Comparison of ENCODE assay signal across 2 cellular contexts in the genomic region with DNA sequence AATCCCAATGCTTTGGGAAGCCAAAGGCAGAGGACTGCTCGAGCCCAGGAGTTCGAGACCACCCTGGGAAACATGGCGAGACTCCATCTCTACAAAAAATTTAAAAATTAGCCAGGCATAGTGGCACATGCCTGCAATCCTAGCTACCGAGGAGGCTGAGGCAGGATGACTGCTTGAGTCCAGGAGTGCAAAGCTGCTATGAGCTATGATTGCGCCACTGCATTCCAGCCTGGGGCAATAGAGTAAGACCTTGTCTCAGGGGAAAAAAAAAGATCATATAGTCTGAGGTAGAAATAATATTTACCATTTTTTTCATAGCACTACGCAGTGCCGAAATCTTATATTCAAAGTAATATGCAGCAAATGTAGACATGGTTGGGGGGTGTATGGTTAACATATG.
A peak's percentile ranks its signal among the peaks of the same experiment; 100 is the strongest.
TF ChIP-seq lines count a peak whose summit lies in the region.

No MANE protein-coding gene starts in this region.

TF ChIP-seq in HepG2, 621 proteins besides CTCF, POLR2A, EP300 and RAD21 (continues in another document):
- TF ChIP-seq ZNF674 (CRISPR knock-in tag; IDR thresholded peaks at IDR 0.05; ENCODE audit: low read depth) (no peak), KDM2A (CRISPR knock-in tag; IDR thresholded peaks at IDR 0.05; ENCODE audit: borderline replicate concordance, low read depth) (no peak), ZNF44 (CRISPR knock-in tag; IDR thresholded peaks at IDR 0.05) (no peak), ZNF263 (CRISPR knock-in tag; IDR thresholded peaks at IDR 0.05) (peak; percentile 73), ZNF124 (CRISPR knock-in tag; IDR thresholded peaks at IDR 0.05) (0 out of 2 replicates have a peak, but pooled peaks have one; percentile 32), MAF1 (CRISPR knock-in tag; IDR thresholded peaks at IDR 0.05; ENCODE audit: borderline replicate concordance) (no peak), FOXK2 (IDR thresholded peaks at IDR 0.05) (no peak), KAT7 (CRISPR knock-in tag; IDR thresholded peaks at IDR 0.05; ENCODE audit: borderline replicate concordance) (no peak), NR1H2 (CRISPR knock-in tag; IDR thresholded peaks at IDR 0.05; ENCODE audit: borderline replicate concordance, low read depth) (no peak), PHF21A (CRISPR knock-in tag; IDR thresholded peaks at IDR 0.05) (no peak; the same call in 1 of the 2 replicates), ZBTB8A (CRISPR knock-in tag; IDR thresholded peaks at IDR 0.05; ENCODE audit: borderline replicate concordance, low read depth) (no peak), HES4 (CRISPR knock-in tag; IDR thresholded peaks at IDR 0.05; ENCODE audit: borderline replicate concordance) (no peak), ZNF354B (CRISPR knock-in tag; IDR thresholded peaks at IDR 0.05) (no peak), ZNF782 (CRISPR knock-in tag; IDR thresholded peaks at IDR 0.05; ENCODE audit: borderline replicate concordance) (no peak), MIER2 (CRISPR knock-in tag; IDR thresholded peaks at IDR 0.05) (no peak), HIC2 (CRISPR knock-in tag; IDR thresholded peaks at IDR 0.05; ENCODE audit: low read depth) (no peak)
- TF ChIP-seq, protein P1, sequence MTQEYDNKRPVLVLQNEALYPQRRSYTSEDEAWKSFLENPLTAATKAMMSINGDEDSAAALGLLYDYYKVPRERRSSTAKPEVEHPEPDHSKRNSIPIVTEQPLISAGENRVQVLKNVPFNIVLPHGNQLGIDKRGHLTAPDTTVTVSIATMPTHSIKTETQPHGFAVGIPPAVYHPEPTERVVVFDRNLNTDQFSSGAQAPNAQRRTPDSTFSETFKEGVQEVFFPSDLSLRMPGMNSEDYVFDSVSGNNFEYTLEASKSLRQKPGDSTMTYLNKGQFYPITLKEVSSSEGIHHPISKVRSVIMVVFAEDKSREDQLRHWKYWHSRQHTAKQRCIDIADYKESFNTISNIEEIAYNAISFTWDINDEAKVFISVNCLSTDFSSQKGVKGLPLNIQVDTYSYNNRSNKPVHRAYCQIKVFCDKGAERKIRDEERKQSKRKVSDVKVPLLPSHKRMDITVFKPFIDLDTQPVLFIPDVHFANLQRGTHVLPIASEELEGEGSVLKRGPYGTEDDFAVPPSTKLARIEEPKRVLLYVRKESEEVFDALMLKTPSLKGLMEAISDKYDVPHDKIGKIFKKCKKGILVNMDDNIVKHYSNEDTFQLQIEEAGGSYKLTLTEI (CRISPR knock-in tag; conservative IDR thresholded peaks at IDR 0.05), result no peak
- TF ChIP-seq, protein P2, sequence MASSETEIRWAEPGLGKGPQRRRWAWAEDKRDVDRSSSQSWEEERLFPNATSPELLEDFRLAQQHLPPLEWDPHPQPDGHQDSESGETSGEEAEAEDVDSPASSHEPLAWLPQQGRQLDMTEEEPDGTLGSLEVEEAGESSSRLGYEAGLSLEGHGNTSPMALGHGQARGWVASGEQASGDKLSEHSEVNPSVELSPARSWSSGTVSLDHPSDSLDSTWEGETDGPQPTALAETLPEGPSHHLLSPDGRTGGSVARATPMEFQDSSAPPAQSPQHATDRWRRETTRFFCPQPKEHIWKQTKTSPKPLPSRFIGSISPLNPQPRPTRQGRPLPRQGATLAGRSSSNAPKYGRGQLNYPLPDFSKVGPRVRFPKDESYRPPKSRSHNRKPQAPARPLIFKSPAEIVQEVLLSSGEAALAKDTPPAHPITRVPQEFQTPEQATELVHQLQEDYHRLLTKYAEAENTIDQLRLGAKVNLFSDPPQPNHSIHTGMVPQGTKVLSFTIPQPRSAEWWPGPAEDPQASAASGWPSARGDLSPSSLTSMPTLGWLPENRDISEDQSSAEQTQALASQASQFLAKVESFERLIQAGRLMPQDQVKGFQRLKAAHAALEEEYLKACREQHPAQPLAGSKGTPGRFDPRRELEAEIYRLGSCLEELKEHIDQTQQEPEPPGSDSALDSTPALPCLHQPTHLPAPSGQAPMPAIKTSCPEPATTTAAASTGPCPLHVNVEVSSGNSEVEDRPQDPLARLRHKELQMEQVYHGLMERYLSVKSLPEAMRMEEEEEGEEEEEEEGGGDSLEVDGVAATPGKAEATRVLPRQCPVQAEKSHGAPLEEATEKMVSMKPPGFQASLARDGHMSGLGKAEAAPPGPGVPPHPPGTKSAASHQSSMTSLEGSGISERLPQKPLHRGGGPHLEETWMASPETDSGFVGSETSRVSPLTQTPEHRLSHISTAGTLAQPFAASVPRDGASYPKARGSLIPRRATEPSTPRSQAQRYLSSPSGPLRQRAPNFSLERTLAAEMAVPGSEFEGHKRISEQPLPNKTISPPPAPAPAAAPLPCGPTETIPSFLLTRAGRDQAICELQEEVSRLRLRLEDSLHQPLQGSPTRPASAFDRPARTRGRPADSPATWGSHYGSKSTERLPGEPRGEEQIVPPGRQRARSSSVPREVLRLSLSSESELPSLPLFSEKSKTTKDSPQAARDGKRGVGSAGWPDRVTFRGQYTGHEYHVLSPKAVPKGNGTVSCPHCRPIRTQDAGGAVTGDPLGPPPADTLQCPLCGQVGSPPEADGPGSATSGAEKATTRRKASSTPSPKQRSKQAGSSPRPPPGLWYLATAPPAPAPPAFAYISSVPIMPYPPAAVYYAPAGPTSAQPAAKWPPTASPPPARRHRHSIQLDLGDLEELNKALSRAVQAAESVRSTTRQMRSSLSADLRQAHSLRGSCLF (CRISPR knock-in tag; IDR thresholded peaks at IDR 0.05; ENCODE audit: borderline replicate concordance), result no peak
- TF ChIP-seq, protein P3, sequence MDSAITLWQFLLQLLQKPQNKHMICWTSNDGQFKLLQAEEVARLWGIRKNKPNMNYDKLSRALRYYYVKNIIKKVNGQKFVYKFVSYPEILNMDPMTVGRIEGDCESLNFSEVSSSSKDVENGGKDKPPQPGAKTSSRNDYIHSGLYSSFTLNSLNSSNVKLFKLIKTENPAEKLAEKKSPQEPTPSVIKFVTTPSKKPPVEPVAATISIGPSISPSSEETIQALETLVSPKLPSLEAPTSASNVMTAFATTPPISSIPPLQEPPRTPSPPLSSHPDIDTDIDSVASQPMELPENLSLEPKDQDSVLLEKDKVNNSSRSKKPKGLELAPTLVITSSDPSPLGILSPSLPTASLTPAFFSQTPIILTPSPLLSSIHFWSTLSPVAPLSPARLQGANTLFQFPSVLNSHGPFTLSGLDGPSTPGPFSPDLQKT (CRISPR knock-in tag; IDR thresholded peaks at IDR 0.05; ENCODE audit: borderline replicate concordance), result no peak

TF ChIP-seq in SK-N-SH, 30 proteins besides CTCF, POLR2A, EP300 and RAD21:
- TF ChIP-seq NFIC (IDR thresholded peaks at IDR 0.05; ENCODE audit: borderline replicate concordance) (no peak), TAF1 (IDR thresholded peaks at IDR 0.05; ENCODE audit: borderline replicate concordance, low read depth, low read length) (no peak), YY1 (IDR thresholded peaks at IDR 0.05; ENCODE audit: low read depth) (no peak), SMC3 (IDR thresholded peaks at IDR 0.05; ENCODE audit: low read depth, low read length) (no peak), GABPA (IDR thresholded peaks at IDR 0.05; ENCODE audit: low read depth) (no peak), RFX5 (IDR thresholded peaks at IDR 0.05; ENCODE audit: low read length) (no peak), FOXJ3 (CRISPR knock-in tag; IDR thresholded peaks at IDR 0.05) (no peak), POLR2AphosphoS5 (IDR thresholded peaks at IDR 0.05; ENCODE audit: low read depth, low read length) (no peak), JUND (IDR thresholded peaks at IDR 0.05) (no peak), TEAD4 (IDR thresholded peaks at IDR 0.05; ENCODE audit: borderline replicate concordance, insufficient read depth) (no peak), NRF1 (IDR thresholded peaks at IDR 0.05; ENCODE audit: low read depth, low read length) (no peak)
- TF ChIP-seq, protein P4, sequence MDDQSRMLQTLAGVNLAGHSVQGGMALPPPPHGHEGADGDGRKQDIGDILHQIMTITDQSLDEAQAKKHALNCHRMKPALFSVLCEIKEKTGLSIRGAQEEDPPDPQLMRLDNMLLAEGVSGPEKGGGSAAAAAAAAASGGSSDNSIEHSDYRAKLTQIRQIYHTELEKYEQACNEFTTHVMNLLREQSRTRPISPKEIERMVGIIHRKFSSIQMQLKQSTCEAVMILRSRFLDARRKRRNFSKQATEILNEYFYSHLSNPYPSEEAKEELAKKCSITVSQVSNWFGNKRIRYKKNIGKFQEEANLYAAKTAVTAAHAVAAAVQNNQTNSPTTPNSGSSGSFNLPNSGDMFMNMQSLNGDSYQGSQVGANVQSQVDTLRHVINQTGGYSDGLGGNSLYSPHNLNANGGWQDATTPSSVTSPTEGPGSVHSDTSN (IDR thresholded peaks at IDR 0.05), result no peak
- TF ChIP-seq, protein P5, sequence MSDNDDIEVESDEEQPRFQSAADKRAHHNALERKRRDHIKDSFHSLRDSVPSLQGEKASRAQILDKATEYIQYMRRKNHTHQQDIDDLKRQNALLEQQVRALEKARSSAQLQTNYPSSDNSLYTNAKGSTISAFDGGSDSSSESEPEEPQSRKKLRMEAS (IDR thresholded peaks at IDR 0.05; ENCODE audit: low read depth), result no peak
